Comparison of ENCODE assay signal across 1 cellular context in the genomic region with DNA sequence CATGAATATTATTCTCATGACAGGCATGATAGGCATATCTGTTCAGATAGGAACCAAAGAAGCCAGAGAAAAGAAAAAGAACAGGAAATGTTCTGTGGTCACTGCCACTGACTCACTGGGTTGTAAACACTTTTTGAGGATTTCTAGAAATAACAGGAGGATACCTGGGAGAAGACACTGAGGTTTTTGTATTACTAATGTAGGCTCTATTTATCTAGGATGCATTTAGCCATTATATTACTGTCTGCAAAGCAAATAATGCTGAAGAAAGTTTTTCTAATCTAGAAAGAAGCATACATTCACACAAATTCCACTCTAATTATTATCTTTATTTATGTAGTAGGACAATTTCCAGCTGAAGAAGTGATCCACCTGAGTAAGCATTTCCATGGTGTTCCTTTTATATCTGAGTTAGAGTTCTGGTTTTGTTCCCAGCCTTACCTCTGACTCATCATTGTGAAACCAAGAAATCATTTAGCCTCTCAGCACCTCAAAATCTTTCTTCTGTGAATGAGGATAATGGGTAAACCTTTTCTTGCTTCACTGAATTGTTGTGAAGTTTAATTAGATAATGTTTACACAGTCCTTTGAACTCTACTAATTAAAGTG.
A peak's percentile ranks its signal among the peaks of the same experiment; 100 is the strongest.
TF ChIP-seq lines count a peak whose summit lies in the region.

No MANE protein-coding gene starts in this region.

TF ChIP-seq in K562, 482 proteins besides CTCF, POLR2A, EP300 and RAD21 (continued from another document):
- TF ChIP-seq, protein P1, sequence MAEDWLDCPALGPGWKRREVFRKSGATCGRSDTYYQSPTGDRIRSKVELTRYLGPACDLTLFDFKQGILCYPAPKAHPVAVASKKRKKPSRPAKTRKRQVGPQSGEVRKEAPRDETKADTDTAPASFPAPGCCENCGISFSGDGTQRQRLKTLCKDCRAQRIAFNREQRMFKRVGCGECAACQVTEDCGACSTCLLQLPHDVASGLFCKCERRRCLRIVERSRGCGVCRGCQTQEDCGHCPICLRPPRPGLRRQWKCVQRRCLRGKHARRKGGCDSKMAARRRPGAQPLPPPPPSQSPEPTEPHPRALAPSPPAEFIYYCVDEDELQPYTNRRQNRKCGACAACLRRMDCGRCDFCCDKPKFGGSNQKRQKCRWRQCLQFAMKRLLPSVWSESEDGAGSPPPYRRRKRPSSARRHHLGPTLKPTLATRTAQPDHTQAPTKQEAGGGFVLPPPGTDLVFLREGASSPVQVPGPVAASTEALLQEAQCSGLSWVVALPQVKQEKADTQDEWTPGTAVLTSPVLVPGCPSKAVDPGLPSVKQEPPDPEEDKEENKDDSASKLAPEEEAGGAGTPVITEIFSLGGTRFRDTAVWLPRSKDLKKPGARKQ (CRISPR knock-in tag; IDR thresholded peaks at IDR 0.05), result no peak
- TF ChIP-seq CXXC5 (CRISPR knock-in tag; IDR thresholded peaks at IDR 0.05) (no peak), ATF3 (IDR thresholded peaks at IDR 0.05) (peak; percentile 52; the same call in 1 of the 2 replicates), ATF3 (CRISPR knock-in tag; conservative IDR thresholded peaks at IDR 0.05) (no peak), HNRNPUL1 (IDR thresholded peaks at IDR 0.05; ENCODE audit: low read length) (no peak), ZNF253 (CRISPR knock-in tag; conservative IDR thresholded peaks at IDR 0.05) (no peak), HNRNPL (IDR thresholded peaks at IDR 0.05; ENCODE audit: low read depth, low read length) (no peak), MEIS2 (IDR thresholded peaks at IDR 0.05; ENCODE audit: partially characterized antibody) (peak; percentile 38), ZNF583 (CRISPR knock-in tag; IDR thresholded peaks at IDR 0.05) (no peak), CHCHD3 (CRISPR knock-in tag; IDR thresholded peaks at IDR 0.05) (no peak), CBFB (CRISPR knock-in tag; IDR thresholded peaks at IDR 0.05) (no peak), POLR2AphosphoS5 (IDR thresholded peaks at IDR 0.05; ENCODE audit: control insufficient read depth, insufficient read depth, low read depth, low read length) (no peak), GABPB1 (CRISPR knock-in tag; IDR thresholded peaks at IDR 0.05) (no peak), HLTF (IDR thresholded peaks at IDR 0.05) (no peak), HEY1 (CRISPR knock-in tag; IDR thresholded peaks at IDR 0.05; ENCODE audit: borderline replicate concordance) (no peak), FOSL1 (tag; conservative IDR thresholded peaks at IDR 0.05) (0 out of 2 replicates have a peak, but pooled peaks have one; percentile 31), ZBTB7A (IDR thresholded peaks at IDR 0.05; ENCODE audit: borderline replicate concordance, control insufficient read depth, low read depth, low read length) (no peak), ZBTB8A (IDR thresholded peaks at IDR 0.05; ENCODE audit: partially characterized antibody) (no peak), MLLT1 (IDR thresholded peaks at IDR 0.05) (no peak), PPARD (CRISPR knock-in tag; IDR thresholded peaks at IDR 0.05) (no peak), SMAD4 (CRISPR knock-in tag; conservative IDR thresholded peaks at IDR 0.05) (no peak), RBBP5 (IDR thresholded peaks at IDR 0.05; ENCODE audit: borderline replicate concordance, insufficient read depth, low read length, poor library complexity, severe bottlenecking) (no peak), C11orf30 (IDR thresholded peaks at IDR 0.05; ENCODE audit: low read depth) (peak; percentile 40; the same call in 1 of the 2 replicates), SREBF2 (CRISPR knock-in tag; IDR thresholded peaks at IDR 0.05) (no peak), NCOA2 (IDR thresholded peaks at IDR 0.05; ENCODE audit: partially characterized antibody in 2 of 2) (no peak), ARID2 (IDR thresholded peaks at IDR 0.05) (no peak), ZNF316 (IDR thresholded peaks at IDR 0.05) (peak; percentile 46), TRIM24 (IDR thresholded peaks at IDR 0.05) (no peak)
- TF ChIP-seq, protein P2, sequence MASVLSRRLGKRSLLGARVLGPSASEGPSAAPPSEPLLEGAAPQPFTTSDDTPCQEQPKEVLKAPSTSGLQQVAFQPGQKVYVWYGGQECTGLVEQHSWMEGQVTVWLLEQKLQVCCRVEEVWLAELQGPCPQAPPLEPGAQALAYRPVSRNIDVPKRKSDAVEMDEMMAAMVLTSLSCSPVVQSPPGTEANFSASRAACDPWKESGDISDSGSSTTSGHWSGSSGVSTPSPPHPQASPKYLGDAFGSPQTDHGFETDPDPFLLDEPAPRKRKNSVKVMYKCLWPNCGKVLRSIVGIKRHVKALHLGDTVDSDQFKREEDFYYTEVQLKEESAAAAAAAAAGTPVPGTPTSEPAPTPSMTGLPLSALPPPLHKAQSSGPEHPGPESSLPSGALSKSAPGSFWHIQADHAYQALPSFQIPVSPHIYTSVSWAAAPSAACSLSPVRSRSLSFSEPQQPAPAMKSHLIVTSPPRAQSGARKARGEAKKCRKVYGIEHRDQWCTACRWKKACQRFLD (CRISPR knock-in tag; IDR thresholded peaks at IDR 0.05), result no peak
- TF ChIP-seq, protein P3, sequence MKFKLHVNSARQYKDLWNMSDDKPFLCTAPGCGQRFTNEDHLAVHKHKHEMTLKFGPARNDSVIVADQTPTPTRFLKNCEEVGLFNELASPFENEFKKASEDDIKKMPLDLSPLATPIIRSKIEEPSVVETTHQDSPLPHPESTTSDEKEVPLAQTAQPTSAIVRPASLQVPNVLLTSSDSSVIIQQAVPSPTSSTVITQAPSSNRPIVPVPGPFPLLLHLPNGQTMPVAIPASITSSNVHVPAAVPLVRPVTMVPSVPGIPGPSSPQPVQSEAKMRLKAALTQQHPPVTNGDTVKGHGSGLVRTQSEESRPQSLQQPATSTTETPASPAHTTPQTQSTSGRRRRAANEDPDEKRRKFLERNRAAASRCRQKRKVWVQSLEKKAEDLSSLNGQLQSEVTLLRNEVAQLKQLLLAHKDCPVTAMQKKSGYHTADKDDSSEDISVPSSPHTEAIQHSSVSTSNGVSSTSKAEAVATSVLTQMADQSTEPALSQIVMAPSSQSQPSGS (CRISPR knock-in tag; IDR thresholded peaks at IDR 0.05), result no peak
- TF ChIP-seq, protein P4, sequence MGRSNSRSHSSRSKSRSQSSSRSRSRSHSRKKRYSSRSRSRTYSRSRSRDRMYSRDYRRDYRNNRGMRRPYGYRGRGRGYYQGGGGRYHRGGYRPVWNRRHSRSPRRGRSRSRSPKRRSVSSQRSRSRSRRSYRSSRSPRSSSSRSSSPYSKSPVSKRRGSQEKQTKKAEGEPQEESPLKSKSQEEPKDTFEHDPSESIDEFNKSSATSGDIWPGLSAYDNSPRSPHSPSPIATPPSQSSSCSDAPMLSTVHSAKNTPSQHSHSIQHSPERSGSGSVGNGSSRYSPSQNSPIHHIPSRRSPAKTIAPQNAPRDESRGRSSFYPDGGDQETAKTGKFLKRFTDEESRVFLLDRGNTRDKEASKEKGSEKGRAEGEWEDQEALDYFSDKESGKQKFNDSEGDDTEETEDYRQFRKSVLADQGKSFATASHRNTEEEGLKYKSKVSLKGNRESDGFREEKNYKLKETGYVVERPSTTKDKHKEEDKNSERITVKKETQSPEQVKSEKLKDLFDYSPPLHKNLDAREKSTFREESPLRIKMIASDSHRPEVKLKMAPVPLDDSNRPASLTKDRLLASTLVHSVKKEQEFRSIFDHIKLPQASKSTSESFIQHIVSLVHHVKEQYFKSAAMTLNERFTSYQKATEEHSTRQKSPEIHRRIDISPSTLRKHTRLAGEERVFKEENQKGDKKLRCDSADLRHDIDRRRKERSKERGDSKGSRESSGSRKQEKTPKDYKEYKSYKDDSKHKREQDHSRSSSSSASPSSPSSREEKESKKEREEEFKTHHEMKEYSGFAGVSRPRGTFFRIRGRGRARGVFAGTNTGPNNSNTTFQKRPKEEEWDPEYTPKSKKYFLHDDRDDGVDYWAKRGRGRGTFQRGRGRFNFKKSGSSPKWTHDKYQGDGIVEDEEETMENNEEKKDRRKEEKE (IDR thresholded peaks at IDR 0.05; ENCODE audit: borderline replicate concordance in 1 of 2, control insufficient read depth in 1 of 2, low read depth in 2 of 2, low read length in 1 of 2), result no peak
- TF ChIP-seq, protein P5, sequence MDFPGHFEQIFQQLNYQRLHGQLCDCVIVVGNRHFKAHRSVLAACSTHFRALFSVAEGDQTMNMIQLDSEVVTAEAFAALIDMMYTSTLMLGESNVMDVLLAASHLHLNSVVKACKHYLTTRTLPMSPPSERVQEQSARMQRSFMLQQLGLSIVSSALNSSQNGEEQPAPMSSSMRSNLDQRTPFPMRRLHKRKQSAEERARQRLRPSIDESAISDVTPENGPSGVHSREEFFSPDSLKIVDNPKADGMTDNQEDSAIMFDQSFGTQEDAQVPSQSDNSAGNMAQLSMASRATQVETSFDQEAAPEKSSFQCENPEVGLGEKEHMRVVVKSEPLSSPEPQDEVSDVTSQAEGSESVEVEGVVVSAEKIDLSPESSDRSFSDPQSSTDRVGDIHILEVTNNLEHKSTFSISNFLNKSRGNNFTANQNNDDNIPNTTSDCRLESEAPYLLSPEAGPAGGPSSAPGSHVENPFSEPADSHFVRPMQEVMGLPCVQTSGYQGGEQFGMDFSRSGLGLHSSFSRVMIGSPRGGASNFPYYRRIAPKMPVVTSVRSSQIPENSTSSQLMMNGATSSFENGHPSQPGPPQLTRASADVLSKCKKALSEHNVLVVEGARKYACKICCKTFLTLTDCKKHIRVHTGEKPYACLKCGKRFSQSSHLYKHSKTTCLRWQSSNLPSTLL (IDR thresholded peaks at IDR 0.05), result no peak
